ENCODE assay signal across 8 cellular contexts in genomic region chrX:19991350-19991718, GRCh38. TPM values are rescaled to one million over a fixed set of nuclear protein-coding genes. Genes with fewer than 3 reads are reported as not detected.
DNase-seq lines count a peak whose midpoint lies in the region; ATAC-seq, FAIRE-seq and TF ChIP-seq lines count a peak whose summit lies in the region.

No MANE protein-coding gene starts in this region.

- in situ Hi-C loops in GM12878 (cut with MboI) = loop anchor here (5.0 kb wide), 1 partner anchor 79 kb away; no protein-coding TSS in a partner anchor

- no peak for TF ChIP-seq POLR2A in GM12878 (IDR thresholded peaks at IDR 0.05; ENCODE audit: low read depth, low read length)

- peak overlapping the region; percentile 18 to 92 (median 70) for H3K4me3 Mint-ChIP-seq in IgD-negative memory B cell
- H3K4me3 Mint-ChIP-seq in natural killer cell treated with Interleukin-12 subunit alpha and Interleukin-12 subunit beta and Interleukin-15 and Interleukin-18, amount 100 ng/mL, for 72 hours = peak overlapping the region; percentile 82

- H3K4me2 ChIP-seq in BLaER1 = peak overlapping the region; percentile 66
- peak overlapping the region; percentile 68 for H3K4me2 ChIP-seq in GM12878 (ENCODE audit: control insufficient read depth, insufficient read depth)

- FAIRE-seq in GM12878 (lab: Jason Lieb, UNC) = no peak

- peaks cover 7 to 20% (median 16%) of the 10 kb centered on the region in 3 donors for H3K4me1 Mint-ChIP-seq in IgD-negative memory B cell
- H3K4me1 Mint-ChIP-seq in natural killer cell treated with Interleukin-12 subunit alpha and Interleukin-12 subunit beta and Interleukin-15 and Interleukin-18, amount 100 ng/mL, for 72 hours (ENCODE audit: low read depth in 2 of 2) = peaks cover 12% of the 10 kb centered on the region in 2 donors

- H3K27ac ChIP-seq in BLaER1 = no peak overlapping the region
- H3K27ac ChIP-seq in GM12878 (ENCODE audit: control insufficient read depth, insufficient read depth) = no peak overlapping the region

- H3K36me3 ChIP-seq in BLaER1 (no peaks in the 10 kb centered on the region), GM12878 (ENCODE audit: control insufficient read depth in 2 of 2, insufficient read depth in 2 of 2, low read length in 1 of 2) (no peaks in the 10 kb centered on the region)

- peaks cover 2% of the 10 kb centered on the region for H3K36me3 Mint-ChIP-seq in IgD-negative memory B cell
- H3K36me3 Mint-ChIP-seq in natural killer cell treated with Interleukin-12 subunit alpha and Interleukin-12 subunit beta and Interleukin-15 and Interleukin-18, amount 100 ng/mL, for 72 hours = no peaks in the 10 kb centered on the region

- no peak for TF ChIP-seq RAD21 in GM12878 (IDR thresholded peaks at IDR 0.05; ENCODE audit: insufficient read depth, low read depth, low read length)

- RAD21 ChIA-PET in GM12878 (lab: Charles Lee; ENCODE audit: unreplicated experiment) = interaction anchor here (1.7 kb wide), 1 partner anchor 86 kb away, joined by 5 read pairs; no protein-coding TSS in a partner anchor

- CTCF ChIA-PET in GM12878 (lab: Yijun Ruan, JAX) = interaction anchor here (0.9 to 1.6 kb wide), 8 partner anchors 13 to 619 kb away, joined by 3 to 14 read pairs (median 4); no protein-coding TSS in a partner anchor

- intact Hi-C loops in GM12878 (cut with micrococcal nuclease; ENCODE audit: unreplicated experiment) = loop anchor here (1.0 to 5.0 kb wide), 3 partner anchors 76 to 619 kb away; no protein-coding TSS in a partner anchor

- H2AFZ ChIP-seq in GM12878 (ENCODE audit: control insufficient read depth, low read depth, low read length) = peak overlapping the region; percentile 73

- no peak for TF ChIP-seq CTCF in GM12878 (IDR thresholded peaks at IDR 0.05 in 2 of 3, conservative IDR thresholded peaks at IDR 0.05 in 1 of 3; ENCODE audit: control insufficient read depth in 2 of 3, extremely low read depth in 1 of 3, insufficient read depth in 1 of 3, low read depth in 3 of 3, low read length in 3 of 3)

- peaks cover 3% of the 10 kb centered on the region; the same call in 1 of the 2 replicates for H3K79me2 ChIP-seq in GM12878 (ENCODE audit: control insufficient read depth, insufficient read depth, low read length)

- WGBS in GM12878 (ENCODE audit: insufficient coverage, insufficient replicate concordance, low lambda C conversion rate, missing lambda C conversion rate) = 46% methylated on average over 6 of the region's 6 CpGs

- TF ChIP-seq EP300 in GM12878 (IDR thresholded peaks at IDR 0.05; ENCODE audit: borderline replicate concordance in 1 of 2, control insufficient read depth in 1 of 2, low read depth in 2 of 2, low read length in 2 of 2) = no peak

- SMC1A ChIA-PET in GM12878 (lab: Charles Lee; ENCODE audit: uncharacterized antibody, unreplicated experiment) = interaction anchor here (0.8 to 2.4 kb wide), 6 partner anchors 70 to 453 kb away, joined by 3 to 16 read pairs (median 4); no protein-coding TSS in a partner anchor

- H3K9ac ChIP-seq in BLaER1 = no peak overlapping the region
- no peak overlapping the region for H3K9ac ChIP-seq in GM12878 (ENCODE audit: control insufficient read depth, insufficient read depth, low read length)

- no peaks in the 10 kb centered on the region for H3K27me3 Mint-ChIP-seq in IgD-negative memory B cell
- H3K27me3 Mint-ChIP-seq in natural killer cell treated with Interleukin-12 subunit alpha and Interleukin-12 subunit beta and Interleukin-15 and Interleukin-18, amount 100 ng/mL, for 72 hours = peaks cover 0 to 7% of the 10 kb centered on the region in 2 donors

- H3K27ac Mint-ChIP-seq in IgD-negative memory B cell = peak overlapping the region; percentile 65 to 95 (median 92)
- peak overlapping the region; percentile 46 to 78 for H3K27ac Mint-ChIP-seq in natural killer cell treated with Interleukin-12 subunit alpha and Interleukin-12 subunit beta and Interleukin-15 and Interleukin-18, amount 100 ng/mL, for 72 hours

- no peaks in the 10 kb centered on the region for H3K4me1 ChIP-seq in BLaER1
- no peaks in the 10 kb centered on the region for H3K4me1 ChIP-seq in GM12878 (ENCODE audit: control insufficient read depth, insufficient read depth, low read length)

- POLR2A ChIA-PET in GM12878 (lab: Charles Lee) = interaction anchor here (0.6 to 0.7 kb wide), 2 partner anchors 86 to 1250 kb away, joined by 3 to 5 read pairs; no protein-coding TSS in a partner anchor

- no peaks in the 10 kb centered on the region for H3K27me3 ChIP-seq in BLaER1
- H3K27me3 ChIP-seq in GM12878 (replicated peaks in 1 of 2; ENCODE audit: control insufficient read depth in 2 of 2, insufficient read depth in 2 of 2, low read length in 1 of 2) = no peaks in the 10 kb centered on the region

- 0 out of 2 replicates have a peak, but pooled peaks cover 6% of the 10 kb centered on the region for H4K20me1 ChIP-seq in BLaER1
- no peaks in the 10 kb centered on the region for H4K20me1 ChIP-seq in GM12878 (ENCODE audit: control insufficient read depth, insufficient read depth)

- H3K4me3 ChIP-seq in BLaER1 = peak overlapping the region; percentile 77
- H3K4me3 ChIP-seq in GM12878 = no peak overlapping the region

- DNase-seq in GM12878 (ENCODE audit: low read depth, low spot score) (no peak), germinal center (ENCODE audit: low spot score) (no peak)
- DNase-seq in natural killer cell treated with Interleukin-12 subunit alpha and Interleukin-12 subunit beta and Interleukin-15 and Interleukin-18, amount 100 ng/mL, for 72 hours (ENCODE audit: low spot score) = no peak

- ATAC-seq in GM12878 (no peak), HG02571 (IDR thresholded peaks at IDR 0.05; ENCODE audit: unreplicated experiment) (no peak), HG03354 (IDR thresholded peaks at IDR 0.05; ENCODE audit: poor library complexity, severe bottlenecking, unreplicated experiment) (no peak), GM21423 (IDR thresholded peaks at IDR 0.05; ENCODE audit: unreplicated experiment) (no peak)
- ATAC-seq in natural killer cell treated with Interleukin-12 subunit alpha and Interleukin-12 subunit beta and Interleukin-15 and Interleukin-18, amount 100 ng/mL, for 72 hours = no peak

- peaks cover 8% of the 10 kb centered on the region; the same call in 1 of the 2 replicates for H3K9me3 ChIP-seq in BLaER1
- H3K9me3 ChIP-seq in GM12878 (replicated peaks; ENCODE audit: control insufficient read depth, insufficient read depth, low read length) = no peaks in the 10 kb centered on the region

- BruUV-seq in GM12878 (replicated peaks; lab: Mats Ljungman, UMichigan) = no TSS peak

- no peaks in the 10 kb centered on the region for H3K9me3 Mint-ChIP-seq in IgD-negative memory B cell
- H3K9me3 Mint-ChIP-seq in natural killer cell treated with Interleukin-12 subunit alpha and Interleukin-12 subunit beta and Interleukin-15 and Interleukin-18, amount 100 ng/mL, for 72 hours = peaks cover 4% of the 10 kb centered on the region

TF ChIP-seq in GM12878, 131 proteins besides CTCF, POLR2A, EP300 and RAD21:
- no peak for TF ChIP-seq ZNF687 (IDR thresholded peaks at IDR 0.05)
- TF ChIP-seq IKZF1 (conservative IDR thresholded peaks at IDR 0.05) = peak; percentile 20; the same call in 1 of the 2 replicates

RNA-seq across cellular contexts. Expression of gene BCLAF3, which starts 0.5 kb away (rescaled TPM):
- polyA plus RNA-seq in IgD-negative memory B cell = 2.9 TPM
- 23.9 and 26.2 TPM in 2 replicates for total RNA-seq in GM12878 (2013; cell fraction: nucleolus; rRNA removed)
- 2.2 and 2.9 TPM in 2 replicates for total RNA-seq in GM12878 (2014; rRNA removed)
- 3.8 and 4.4 TPM in 2 replicates for total RNA-seq in GM12878 (2014; rRNA removed; fragmentation: Illumina TruSeq; extraction: Trizol)
- 3.6 and 3.9 TPM in 2 replicates for total RNA-seq in GM12878 (2021)
- 0.96 TPM for polyA plus RNA-seq in GM12878 (2011; ENCODE audit: low read depth)
- 3.2 and 5.1 TPM in 2 replicates for polyA plus RNA-seq in GM12878 (2011; rRNA removed)
- polyA plus RNA-seq in GM12878 (2011; cell fraction: cytosol; rRNA removed) = 0.77 and 0.99 TPM in 2 replicates
- 3.4 and 3.9 TPM in 2 replicates for polyA plus RNA-seq in GM12878 (2011; cell fraction: nucleus; rRNA removed)
- 1.9 TPM in 2 replicates for polyA plus RNA-seq in GM12878 (2012)
- 3.6 and 5.1 TPM in 2 replicates for polyA plus RNA-seq in GM12878 (2014; fragmentation: Illumina TruSeq; extraction: Trizol)
- polyA plus RNA-seq in GM12878 (2014; fragmentation: Nextera tagmentation; extraction: Ambion mirVana) = 1 to 10 TPM; 1.1 to 1.5 TPM
- 2.9 TPM in 2 replicates for polyA plus RNA-seq in GM12878 (2014; rRNA removed)
- polyA plus RNA-seq in GM12878 (2016; fragmentation: Nextera tagmentation; extraction: Ambion mirVana) = 1 to 10 TPM in 1 of 2 experiments, under 1 TPM in 1; 0.74 to 1.4 TPM
- polyA minus RNA-seq in GM12878 (2011; rRNA and poly(A)+ RNA removed) = 1.8 TPM in 2 replicates
- 1.9 and 2.3 TPM in 2 replicates for polyA minus RNA-seq in GM12878 (2011; cell fraction: cytosol; rRNA and poly(A)+ RNA removed)
- 3.3 and 5.3 TPM in 2 replicates for polyA minus RNA-seq in GM12878 (2011; cell fraction: nucleus; rRNA and poly(A)+ RNA removed)
- total RNA-seq in natural killer cell treated with Interleukin-12 subunit alpha and Interleukin-12 subunit beta and Interleukin-15 and Interleukin-18, amount 100 ng/mL, for 72 hours = 1 to 10 TPM; 7.6 to 9.4 TPM
